In genomic region chr11:72069200-72069599, GRCh38 we compare ENCODE assay signal across 8 cellular contexts. TPM values are rescaled to one million over a fixed set of nuclear protein-coding genes. Genes with fewer than 3 reads are reported as not detected.
DNase-seq lines count a peak whose midpoint lies in the region; ATAC-seq and TF ChIP-seq lines count a peak whose summit lies in the region.

No MANE protein-coding gene starts in this region.

- H3K27ac ChIP-seq in mesodermal cell (ENCODE audit: low read depth, low read length, severe bottlenecking) (peak overlapping the region; percentile 87), vagina (peak overlapping the region; percentile 75)

- H3K4me1 ChIP-seq in mesodermal cell (ENCODE audit: control insufficient read depth, insufficient read depth, low read length, poor library complexity, severe bottlenecking), result peaks cover 51% of the 10 kb centered on the region
- H3K4me1 ChIP-seq in vagina, result peaks cover 47% of the 10 kb centered on the region

- no peak for TF ChIP-seq POLR2A in vagina (IDR thresholded peaks at IDR 0.05)

- H3K27me3 ChIP-seq in vagina, result no peaks in the 10 kb centered on the region
- H3K27me3 ChIP-seq in H7 (ENCODE audit: control insufficient read depth, insufficient read depth, low read length), result no peaks in the 10 kb centered on the region

- intact Hi-C loops in Right ventricle myocardium inferior (cut with DNase I) (no loop called here), cardiac septum (cut with DNase I) (no loop called here), vagina (cut with DNase I) (no loop called here)

- no peak for TF ChIP-seq CTCF in choroid plexus epithelial cell (conservative IDR thresholded peaks at IDR 0.05; ENCODE audit: low read depth, low read length)
- TF ChIP-seq CTCF in vagina (IDR thresholded peaks at IDR 0.05), result no peak

- DNase-seq in Right ventricle myocardium inferior (ENCODE audit: missing footprints), result no peak
- no peak for DNase-seq in cardiac septum (ENCODE audit: low spot score)
- peak; percentile 24 for DNase-seq in choroid plexus epithelial cell (ENCODE audit: low read depth)
- no peak for DNase-seq in vagina (ENCODE audit: extremely low spot score in 2 of 2)
- DNase-seq in H7, result no peak
- DNase-seq in stimulated activated CD4-positive, alpha-beta T cell treated with anti-CD3 and anti-CD28 coated beads, Interleukin-4, amount 100 ng/mL, for 1 hour, result no peak
- DNase-seq in GM19238 (ENCODE audit: insufficient read length, low spot score), result no peak

- peaks cover 48% of the 10 kb centered on the region for H3K36me3 ChIP-seq in mesodermal cell (ENCODE audit: control insufficient read depth, insufficient read depth, low read length)
- peaks cover 0 to 5% of the 10 kb centered on the region in 2 donors for H3K36me3 ChIP-seq in vagina
- H3K36me3 ChIP-seq in H7 (replicated peaks; ENCODE audit: control insufficient read depth, insufficient read depth, low read length), result no peaks in the 10 kb centered on the region; the same call in none of the 2 replicates

- no peaks in the 10 kb centered on the region for H3K9me3 ChIP-seq in mesodermal cell (ENCODE audit: control insufficient read depth, low read length)
- H3K9me3 ChIP-seq in vagina, result no peaks in the 10 kb centered on the region

- peak; percentile 19 for ATAC-seq in Right ventricle myocardium inferior

- H3K4me3 ChIP-seq in choroid plexus epithelial cell (ENCODE audit: low read depth, low read length), result no peak overlapping the region
- H3K4me3 ChIP-seq in mesodermal cell (ENCODE audit: extremely low read depth, insufficient read depth, low read length, poor library complexity, severe bottlenecking), result peak overlapping the region; percentile 16
- H3K4me3 ChIP-seq in vagina, result no peak overlapping the region
- H3K4me3 ChIP-seq in H7 (ENCODE audit: insufficient read depth, low read depth, low read length), result no peak overlapping the region

RNA-seq across cellular contexts. Expression of gene NUMA1, which starts 11.1 kb away (rescaled TPM):
- 81.3 TPM for total RNA-seq in Right ventricle myocardium inferior
- 86.0 TPM for total RNA-seq in cardiac septum
- polyA plus RNA-seq in mesodermal cell (2013, experiment 1 of 2), result 146 TPM
- polyA plus RNA-seq in mesodermal cell (2013, experiment 2 of 2), result 135 TPM
- 314 TPM for total RNA-seq in vagina
- 97.5 and 125 TPM in 2 replicates for total RNA-seq in H7 (2014; rRNA removed; shearing (Covaris generic))

RNA-seq across cellular contexts. Expression of gene LRRC51, which starts 11.4 kb away (rescaled TPM):
- total RNA-seq in Right ventricle myocardium inferior (3.7 TPM), cardiac septum (4.2 TPM), vagina (5.6 TPM)
- 5.4 TPM for polyA plus RNA-seq in mesodermal cell (2013, experiment 1 of 2)
- 4.9 TPM for polyA plus RNA-seq in mesodermal cell (2013, experiment 2 of 2)
- total RNA-seq in H7 (2014; rRNA removed; shearing (Covaris generic)), result 4.2 and 6.7 TPM in 2 replicates

RNA-seq across cellular contexts. Expression of gene LAMTOR1, which starts 33.9 kb away (rescaled TPM):
- total RNA-seq in Right ventricle myocardium inferior (80.3 TPM), cardiac septum (79.3 TPM), vagina (87.4 TPM)
- polyA plus RNA-seq in mesodermal cell (2013, experiment 1 of 2), result 142 TPM
- polyA plus RNA-seq in mesodermal cell (2013, experiment 2 of 2), result 112 TPM
- total RNA-seq in H7 (2014; rRNA removed; shearing (Covaris generic)), result 97.8 and 114 TPM in 2 replicates

RNA-seq across cellular contexts. Expression of gene TOMT, which starts 36.5 kb away (rescaled TPM):
- total RNA-seq in Right ventricle myocardium inferior (not detected), cardiac septum (not detected), vagina (not detected)
- polyA plus RNA-seq in mesodermal cell (2013, experiment 1 of 2), result not detected
- not detected for polyA plus RNA-seq in mesodermal cell (2013, experiment 2 of 2)
- total RNA-seq in H7 (2014; rRNA removed; shearing (Covaris generic)), result 0.14 TPM in 1 of 2 replicates, not detected in the other

RNA-seq across cellular contexts. Expression of gene ANAPC15, which starts 43.3 kb away (rescaled TPM):
- total RNA-seq in Right ventricle myocardium inferior (46.1 TPM), cardiac septum (46.4 TPM), vagina (19.9 TPM)
- 38.9 TPM for polyA plus RNA-seq in mesodermal cell (2013, experiment 1 of 2)
- polyA plus RNA-seq in mesodermal cell (2013, experiment 2 of 2), result 48.8 TPM
- 50.0 and 62.6 TPM in 2 replicates for total RNA-seq in H7 (2014; rRNA removed; shearing (Covaris generic))
